In genomic region chr4:156255205-156255604, GRCh38 we compare ENCODE assay signal across 1 cellular context.
TF ChIP-seq lines count a peak whose summit lies in the region.

No MANE protein-coding gene starts in this region.

TF ChIP-seq in H1, 55 proteins besides CTCF, POLR2A, EP300 and RAD21 (continued from another document):
- TF ChIP-seq RXRA (IDR thresholded peaks at IDR 0.05; ENCODE audit: insufficient read depth, low read depth, low read length) (no peak), CREB1 (IDR thresholded peaks at IDR 0.05) (no peak), SUZ12 (IDR thresholded peaks at IDR 0.05; ENCODE audit: low read length) (no peak), RFX5 (IDR thresholded peaks at IDR 0.05; ENCODE audit: borderline replicate concordance, low read depth, low read length) (no peak), KDM4A (IDR thresholded peaks at IDR 0.05; ENCODE audit: low read depth, low read length, severe bottlenecking) (no peak), CHD2 (IDR thresholded peaks at IDR 0.05; ENCODE audit: low read length) (no peak)
